Comparison of ENCODE assay signal across 1 cellular context in genomic region chr10:48523820-48524758, GRCh38.
TF ChIP-seq lines count a peak whose summit lies in the region.

No MANE protein-coding gene starts in this region.

TF ChIP-seq in H1, 55 proteins besides CTCF, POLR2A, EP300 and RAD21 (continued from another document):
- TF ChIP-seq CHD2 (IDR thresholded peaks at IDR 0.05; ENCODE audit: low read length) = no peak
- TF ChIP-seq RXRA (IDR thresholded peaks at IDR 0.05; ENCODE audit: insufficient read depth, low read depth, low read length) = no peak
- no peak for TF ChIP-seq RNF2 (IDR thresholded peaks at IDR 0.05; ENCODE audit: borderline replicate concordance, low read depth, low read length, missing control alignments, poor library complexity, severe bottlenecking)
- TF ChIP-seq SAP30 (IDR thresholded peaks at IDR 0.05; ENCODE audit: insufficient read depth, insufficient replicate concordance, low read length) = no peak
- no peak for TF ChIP-seq CBX8 (IDR thresholded peaks at IDR 0.05; ENCODE audit: borderline replicate concordance, low read depth, low read length)
- no peak for TF ChIP-seq SUZ12 (IDR thresholded peaks at IDR 0.05; ENCODE audit: low read length)
- no peak for TF ChIP-seq TEAD4 (IDR thresholded peaks at IDR 0.05; ENCODE audit: low read depth, low read length)
- TF ChIP-seq NRF1 (IDR thresholded peaks at IDR 0.05; ENCODE audit: low read depth, low read length) = no peak
- 0 out of 2 replicates have a peak, but pooled peaks have one; percentile 7 for TF ChIP-seq TCF12 (IDR thresholded peaks at IDR 0.05; ENCODE audit: low read depth, low read length)
- no peak for TF ChIP-seq MAFK (IDR thresholded peaks at IDR 0.05; ENCODE audit: low read depth, low read length)
- no peak for TF ChIP-seq SIX5 (IDR thresholded peaks at IDR 0.05; ENCODE audit: low read depth, low read length)
- TF ChIP-seq SP1 (IDR thresholded peaks at IDR 0.05; ENCODE audit: low read depth, low read length) = no peak
- TF ChIP-seq MAX (IDR thresholded peaks at IDR 0.05) = no peak
- TF ChIP-seq HDAC2 (IDR thresholded peaks at IDR 0.05; ENCODE audit: borderline replicate concordance in 1 of 2, low read depth in 2 of 2, low read length in 2 of 2) = no peak
- TF ChIP-seq CBX5 (IDR thresholded peaks at IDR 0.05; ENCODE audit: low read depth, low read length) = no peak
- TF ChIP-seq TAF7 (optimal IDR thresholded peaks at IDR 0.05; ENCODE audit: borderline replicate concordance, low read depth, low read length) = peak; percentile 48
- no peak for TF ChIP-seq CEBPB (IDR thresholded peaks at IDR 0.05; ENCODE audit: low read depth, low read length)
- TF ChIP-seq CHD7 (IDR thresholded peaks at IDR 0.05; ENCODE audit: insufficient replicate concordance, low read length) = no peak
- peak; percentile 49; the same call in 1 of the 2 replicates for TF ChIP-seq SRF (IDR thresholded peaks at IDR 0.05; ENCODE audit: low read depth, low read length)
- no peak for TF ChIP-seq USF2 (IDR thresholded peaks at IDR 0.05; ENCODE audit: low read length)
- no peak for TF ChIP-seq BCL11A (IDR thresholded peaks at IDR 0.05; ENCODE audit: low read depth in 2 of 2, low read length in 2 of 2)
- peak; percentile 25 for TF ChIP-seq CTBP2 (IDR thresholded peaks at IDR 0.05; ENCODE audit: borderline replicate concordance, insufficient read depth, insufficient read length, low read length)
- no peak for TF ChIP-seq KDM5A (IDR thresholded peaks at IDR 0.05; ENCODE audit: low read length)
- no peak for TF ChIP-seq CHD1 (IDR thresholded peaks at IDR 0.05; ENCODE audit: low read depth, low read length)
- TF ChIP-seq POLR2AphosphoS5 (IDR thresholded peaks at IDR 0.05; ENCODE audit: low read depth, low read length) = no peak
- TF ChIP-seq POU5F1 (IDR thresholded peaks at IDR 0.05; ENCODE audit: low read depth, low read length) = no peak
- TF ChIP-seq E2F6 (IDR thresholded peaks at IDR 0.05) = 0 out of 2 replicates have a peak, but pooled peaks have one; percentile 7
- no peak for TF ChIP-seq TBP (IDR thresholded peaks at IDR 0.05; ENCODE audit: low read depth, low read length)
- TF ChIP-seq BRCA1 (IDR thresholded peaks at IDR 0.05; ENCODE audit: low read depth, low read length) = no peak
- TF ChIP-seq GTF2F1 (IDR thresholded peaks at IDR 0.05; ENCODE audit: borderline replicate concordance, low read depth, low read length) = no peak
- TF ChIP-seq KDM4A (IDR thresholded peaks at IDR 0.05; ENCODE audit: low read depth, low read length, severe bottlenecking) = peak; percentile 36
- no peak for TF ChIP-seq GABPA (IDR thresholded peaks at IDR 0.05; ENCODE audit: borderline replicate concordance, insufficient read depth, low read length)
- TF ChIP-seq RFX5 (IDR thresholded peaks at IDR 0.05; ENCODE audit: borderline replicate concordance, low read depth, low read length) = no peak
- TF ChIP-seq HDAC6 (IDR thresholded peaks at IDR 0.05; ENCODE audit: low read depth, low read length) = no peak
- no peak; the same call in 1 of the 2 replicates for TF ChIP-seq PHF8 (conservative IDR thresholded peaks at IDR 0.05; ENCODE audit: low read depth, low read length)
- TF ChIP-seq NANOG (IDR thresholded peaks at IDR 0.05; ENCODE audit: insufficient read depth, low read depth, low read length, poor library complexity, severe bottlenecking) = peak; percentile 42
- TF ChIP-seq BACH1 (IDR thresholded peaks at IDR 0.05; ENCODE audit: low read length) = peak; percentile 8; the same call in 1 of the 2 replicates
- TF ChIP-seq FOSL1 (IDR thresholded peaks at IDR 0.05; ENCODE audit: insufficient read depth, low read depth, low read length) = no peak
- TF ChIP-seq EGR1 (IDR thresholded peaks at IDR 0.05; ENCODE audit: borderline replicate concordance, low read depth, low read length) = no peak
- no peak for TF ChIP-seq JUN (IDR thresholded peaks at IDR 0.05; ENCODE audit: low read depth, low read length)
- TF ChIP-seq ASH2L (IDR thresholded peaks at IDR 0.05; ENCODE audit: low read length) = no peak
